Comparison of ENCODE assay signal across 1 cellular context in the genomic region with DNA sequence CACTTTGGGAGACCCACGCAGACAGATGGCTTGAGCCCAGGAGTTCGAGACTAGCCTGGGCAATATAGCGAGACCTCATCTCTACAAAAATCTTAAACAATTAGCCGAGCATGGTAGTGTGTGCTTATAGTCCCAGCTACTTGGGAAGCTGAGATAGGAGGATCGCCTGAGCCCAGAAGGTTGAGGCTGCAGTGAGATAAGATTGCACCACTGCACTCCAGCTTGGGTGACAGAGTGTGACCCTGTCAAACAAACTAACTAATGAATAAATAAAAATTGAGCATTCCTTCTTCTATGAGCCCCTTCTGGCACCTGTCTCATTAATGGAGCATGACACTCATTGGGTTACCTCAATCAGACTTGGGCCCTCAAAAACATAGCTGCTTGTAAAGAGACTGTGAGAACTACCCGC.
TF ChIP-seq lines count a peak whose summit lies in the region.

No MANE protein-coding gene starts in this region.

TF ChIP-seq in K562, 482 proteins besides CTCF, POLR2A, EP300 and RAD21 (continued from another document):
- TF ChIP-seq CEBPB (tag; IDR thresholded peaks at IDR 0.05) (peak; percentile 87), SOX6 (IDR thresholded peaks at IDR 0.05) (peak; percentile 94), HSF4 (CRISPR knock-in tag; IDR thresholded peaks at IDR 0.05; ENCODE audit: borderline replicate concordance) (no peak), CREBBP (IDR thresholded peaks at IDR 0.05; ENCODE audit: low read depth, low read length) (no peak), BCOR (IDR thresholded peaks at IDR 0.05) (peak; percentile 87), BACH1 (tag; IDR thresholded peaks at IDR 0.05) (no peak), TAL1 (IDR thresholded peaks at IDR 0.05) (peak; percentile 97), ZBTB7A (IDR thresholded peaks at IDR 0.05; ENCODE audit: borderline replicate concordance, control insufficient read depth, low read depth, low read length) (no peak), ZNF77 (CRISPR knock-in tag; IDR thresholded peaks at IDR 0.05) (no peak), TOE1 (IDR thresholded peaks at IDR 0.05; ENCODE audit: borderline replicate concordance) (peak; percentile 35; the same call in 1 of the 2 replicates), TOE1 (CRISPR knock-in tag; IDR thresholded peaks at IDR 0.05; ENCODE audit: borderline replicate concordance, low read depth) (no peak), JUND (IDR thresholded peaks at IDR 0.05; ENCODE audit: borderline replicate concordance, low read depth, low read length) (peak; percentile 57; the same call in 1 of the 2 replicates), JUND (tag; IDR thresholded peaks at IDR 0.05; ENCODE audit: borderline replicate concordance, low read depth, low read length) (no peak; the same call in 2 of the 3 replicates), KDM1A (IDR thresholded peaks at IDR 0.05) (peak; percentile 93), MCM2 (IDR thresholded peaks at IDR 0.05; ENCODE audit: low read depth) (no peak), RBBP5 (IDR thresholded peaks at IDR 0.05; ENCODE audit: borderline replicate concordance, insufficient read depth, low read length, poor library complexity, severe bottlenecking) (peak; percentile 50), MTA2 (IDR thresholded peaks at IDR 0.05; ENCODE audit: low read depth) (peak; percentile 91), ADNP (tag; IDR thresholded peaks at IDR 0.05) (peak; percentile 68), ZNF384 (IDR thresholded peaks at IDR 0.05; ENCODE audit: low read depth, low read length) (no peak), NFATC3 (IDR thresholded peaks at IDR 0.05) (0 out of 2 replicates have a peak, but pooled peaks have one; percentile 47), MTF1 (CRISPR knock-in tag; IDR thresholded peaks at IDR 0.05; ENCODE audit: borderline replicate concordance) (no peak), DIDO1 (tag; IDR thresholded peaks at IDR 0.05; ENCODE audit: low read depth) (no peak), SMAD3 (CRISPR knock-in tag; conservative IDR thresholded peaks at IDR 0.05) (0 out of 2 replicates have a peak, but pooled peaks have one; percentile 22), ZNF584 (CRISPR knock-in tag; IDR thresholded peaks at IDR 0.05; ENCODE audit: low read depth) (no peak), SIN3B (IDR thresholded peaks at IDR 0.05; ENCODE audit: low read depth) (no peak), ZNF79 (CRISPR knock-in tag; IDR thresholded peaks at IDR 0.05; ENCODE audit: low read depth) (no peak), HLTF (IDR thresholded peaks at IDR 0.05) (0 out of 2 replicates have a peak, but pooled peaks have one; percentile 28), CC2D1A (IDR thresholded peaks at IDR 0.05) (peak; percentile 96; the same call in 1 of the 2 replicates), ZNF146 (CRISPR knock-in tag; IDR thresholded peaks at IDR 0.05; ENCODE audit: unreplicated experiment) (no peak), DMBX1 (CRISPR knock-in tag; IDR thresholded peaks at IDR 0.05; ENCODE audit: borderline replicate concordance) (peak; percentile 81), ZNF76 (CRISPR knock-in tag; IDR thresholded peaks at IDR 0.05; ENCODE audit: borderline replicate concordance) (no peak), CREB1 (IDR thresholded peaks at IDR 0.05) (peak; percentile 46; the same call in 1 of the 2 replicates), CREB1 (CRISPR knock-in tag; IDR thresholded peaks at IDR 0.05) (no peak), LEF1 (IDR thresholded peaks at IDR 0.05) (0 out of 2 replicates have a peak, but pooled peaks have one; percentile 39), GATA2 (CRISPR knock-in tag; IDR thresholded peaks at IDR 0.05) (peak; percentile 91), HMGN3 (IDR thresholded peaks at IDR 0.05; ENCODE audit: borderline replicate concordance, extremely low read depth, insufficient read length, low read depth, low read length) (peak; percentile 46), ZNF41 (CRISPR knock-in tag; conservative IDR thresholded peaks at IDR 0.05) (no peak), KLF16 (IDR thresholded peaks at IDR 0.05) (peak; percentile 93), ZNF121 (CRISPR knock-in tag; conservative IDR thresholded peaks at IDR 0.05) (peak; percentile 32; the same call in 1 of the 2 replicates), RUNX1 (IDR thresholded peaks at IDR 0.05; ENCODE audit: low read depth) (0 out of 2 replicates have a peak, but pooled peaks have one; percentile 70)
- TF ChIP-seq, protein P1, sequence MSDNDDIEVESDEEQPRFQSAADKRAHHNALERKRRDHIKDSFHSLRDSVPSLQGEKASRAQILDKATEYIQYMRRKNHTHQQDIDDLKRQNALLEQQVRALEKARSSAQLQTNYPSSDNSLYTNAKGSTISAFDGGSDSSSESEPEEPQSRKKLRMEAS (CRISPR knock-in tag; IDR thresholded peaks at IDR 0.05), result no peak
- TF ChIP-seq, protein P2, sequence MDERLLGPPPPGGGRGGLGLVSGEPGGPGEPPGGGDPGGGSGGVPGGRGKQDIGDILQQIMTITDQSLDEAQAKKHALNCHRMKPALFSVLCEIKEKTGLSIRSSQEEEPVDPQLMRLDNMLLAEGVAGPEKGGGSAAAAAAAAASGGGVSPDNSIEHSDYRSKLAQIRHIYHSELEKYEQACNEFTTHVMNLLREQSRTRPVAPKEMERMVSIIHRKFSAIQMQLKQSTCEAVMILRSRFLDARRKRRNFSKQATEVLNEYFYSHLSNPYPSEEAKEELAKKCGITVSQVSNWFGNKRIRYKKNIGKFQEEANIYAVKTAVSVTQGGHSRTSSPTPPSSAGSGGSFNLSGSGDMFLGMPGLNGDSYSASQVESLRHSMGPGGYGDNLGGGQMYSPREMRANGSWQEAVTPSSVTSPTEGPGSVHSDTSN (CRISPR knock-in tag; IDR thresholded peaks at IDR 0.05; ENCODE audit: low read depth), result no peak
- TF ChIP-seq, protein P2 (tag; conservative IDR thresholded peaks at IDR 0.05; ENCODE audit: low read depth), result peak; percentile 28
- TF ChIP-seq, protein P3, sequence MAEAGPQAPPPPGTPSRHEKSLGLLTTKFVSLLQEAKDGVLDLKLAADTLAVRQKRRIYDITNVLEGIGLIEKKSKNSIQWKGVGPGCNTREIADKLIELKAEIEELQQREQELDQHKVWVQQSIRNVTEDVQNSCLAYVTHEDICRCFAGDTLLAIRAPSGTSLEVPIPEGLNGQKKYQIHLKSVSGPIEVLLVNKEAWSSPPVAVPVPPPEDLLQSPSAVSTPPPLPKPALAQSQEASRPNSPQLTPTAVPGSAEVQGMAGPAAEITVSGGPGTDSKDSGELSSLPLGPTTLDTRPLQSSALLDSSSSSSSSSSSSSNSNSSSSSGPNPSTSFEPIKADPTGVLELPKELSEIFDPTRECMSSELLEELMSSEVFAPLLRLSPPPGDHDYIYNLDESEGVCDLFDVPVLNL (CRISPR knock-in tag; IDR thresholded peaks at IDR 0.05; ENCODE audit: low read depth), result no peak
- TF ChIP-seq, protein P4, sequence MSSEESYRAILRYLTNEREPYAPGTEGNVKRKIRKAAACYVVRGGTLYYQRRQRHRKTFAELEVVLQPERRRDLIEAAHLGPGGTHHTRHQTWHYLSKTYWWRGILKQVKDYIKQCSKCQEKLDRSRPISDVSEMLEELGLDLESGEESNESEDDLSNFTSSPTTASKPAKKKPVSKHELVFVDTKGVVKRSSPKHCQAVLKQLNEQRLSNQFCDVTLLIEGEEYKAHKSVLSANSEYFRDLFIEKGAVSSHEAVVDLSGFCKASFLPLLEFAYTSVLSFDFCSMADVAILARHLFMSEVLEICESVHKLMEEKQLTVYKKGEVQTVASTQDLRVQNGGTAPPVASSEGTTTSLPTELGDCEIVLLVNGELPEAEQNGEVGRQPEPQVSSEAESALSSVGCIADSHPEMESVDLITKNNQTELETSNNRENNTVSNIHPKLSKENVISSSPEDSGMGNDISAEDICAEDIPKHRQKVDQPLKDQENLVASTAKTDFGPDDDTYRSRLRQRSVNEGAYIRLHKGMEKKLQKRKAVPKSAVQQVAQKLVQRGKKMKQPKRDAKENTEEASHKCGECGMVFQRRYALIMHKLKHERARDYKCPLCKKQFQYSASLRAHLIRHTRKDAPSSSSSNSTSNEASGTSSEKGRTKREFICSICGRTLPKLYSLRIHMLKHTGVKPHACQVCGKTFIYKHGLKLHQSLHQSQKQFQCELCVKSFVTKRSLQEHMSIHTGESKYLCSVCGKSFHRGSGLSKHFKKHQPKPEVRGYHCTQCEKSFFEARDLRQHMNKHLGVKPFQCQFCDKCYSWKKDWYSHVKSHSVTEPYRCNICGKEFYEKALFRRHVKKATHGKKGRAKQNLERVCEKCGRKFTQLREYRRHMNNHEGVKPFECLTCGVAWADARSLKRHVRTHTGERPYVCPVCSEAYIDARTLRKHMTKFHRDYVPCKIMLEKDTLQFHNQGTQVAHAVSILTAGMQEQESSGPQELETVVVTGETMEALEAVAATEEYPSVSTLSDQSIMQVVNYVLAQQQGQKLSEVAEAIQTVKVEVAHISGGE (CRISPR knock-in tag; IDR thresholded peaks at IDR 0.05), result peak in 1 of 3 experiments; percentile 68; a peak in 2 of 6 replicates
